ENCODE assay signal across 11 cellular contexts in genomic region chr2:154455201-154455600, GRCh38.
DNase-seq lines count a peak whose midpoint lies in the region; ATAC-seq and TF ChIP-seq lines count a peak whose summit lies in the region.
"Had no signal": no experiment of that assay in that cellular context is flagged by ENCODE, and none has a peak within 500 bp of the region (broad histone marks: within the 10 kb centered on the region; RNA-seq: fewer than 3 reads in every experiment).

No MANE protein-coding gene starts in this region.

- TF ChIP-seq POLR2A in NB4 (IDR thresholded peaks at IDR 0.05; ENCODE audit: extremely low read depth, insufficient read length), result no peak

- H3K9me3 ChIP-seq in skeletal muscle satellite cell (replicated peaks; ENCODE audit: low read length), result no peaks in the 10 kb centered on the region

- ATAC-seq in HG02885 (IDR thresholded peaks at IDR 0.05; ENCODE audit: poor library complexity, unreplicated experiment), result no peak
- ATAC-seq: activated CD4-positive, alpha-beta T cell treated with anti-CD3 and anti-CD28 coated beads for 36 hours; activated naive CD8-positive, alpha-beta T cell treated with anti-CD3 and anti-CD28 coated beads, Interleukin-2, amount 50 U/mL, for 24 hours had no signal

- TF ChIP-seq CTCF in NB4 (IDR thresholded peaks at IDR 0.05; ENCODE audit: low read depth, low read length) (no peak), fibroblast of mammary gland (conservative IDR thresholded peaks at IDR 0.05; ENCODE audit: control insufficient read depth, insufficient read depth, low read depth, low read length) (no peak)

- H3K4me3 ChIP-seq in NB4 (ENCODE audit: low read depth, low read length), result peak overlapping the region; percentile 67
- H3K4me3 ChIP-seq in fibroblast of mammary gland (ENCODE audit: control insufficient read depth, low read depth, low read length), result no peak overlapping the region
- peak overlapping the region; percentile 77 for H3K4me3 ChIP-seq in skeletal muscle satellite cell (ENCODE audit: low read length)

- no peaks in the 10 kb centered on the region for H3K27me3 ChIP-seq in skeletal muscle satellite cell (ENCODE audit: control insufficient read depth, insufficient read depth, low read length)

- DNase-seq in EL (peak; percentile 44), NB4 (ENCODE audit: low read depth) (no peak), fibroblast of mammary gland (ENCODE audit: low read depth) (peak; percentile 5), nucleus accumbens (lab: John Stamatoyannopoulos, UW) (no peak), GDM1 (lab: John Stamatoyannopoulos, UW) (no peak)
- DNase-seq: activated CD4-positive, alpha-beta T cell treated with anti-CD3 and anti-CD28 coated beads for 36 hours; activated naive CD8-positive, alpha-beta T cell treated with anti-CD3 and anti-CD28 coated beads, Interleukin-2, amount 50 U/mL, for 24 hours; activated T-cell treated with anti-CD3 and anti-CD28 coated beads for 4 hours; stimulated activated naive CD4-positive, alpha-beta T cell had no signal

- H3K36me3 ChIP-seq in skeletal muscle satellite cell (ENCODE audit: insufficient read depth, low read length), result no peaks in the 10 kb centered on the region

- peak overlapping the region; percentile 88 for H3K4me2 ChIP-seq in skeletal muscle satellite cell (ENCODE audit: low read length)

- H3K9ac ChIP-seq in skeletal muscle satellite cell (ENCODE audit: low read depth, low read length), result peak overlapping the region; percentile 89

- peaks cover 13% of the 10 kb centered on the region for H3K4me1 ChIP-seq in skeletal muscle satellite cell (ENCODE audit: control insufficient read depth, insufficient read depth, low read length)

Comparison
In these comparisons a context has a peak if more than half of its experiments do, and no peak if none do; other contexts are left out.
1. DNase-seq: peak in EL (single experiment) and fibroblast of mammary gland (single experiment); none in NB4 (single experiment), nucleus accumbens (0 of 56) and GDM1 (single experiment).